9 cellular contexts compared by ENCODE assay signal in the genomic region with DNA sequence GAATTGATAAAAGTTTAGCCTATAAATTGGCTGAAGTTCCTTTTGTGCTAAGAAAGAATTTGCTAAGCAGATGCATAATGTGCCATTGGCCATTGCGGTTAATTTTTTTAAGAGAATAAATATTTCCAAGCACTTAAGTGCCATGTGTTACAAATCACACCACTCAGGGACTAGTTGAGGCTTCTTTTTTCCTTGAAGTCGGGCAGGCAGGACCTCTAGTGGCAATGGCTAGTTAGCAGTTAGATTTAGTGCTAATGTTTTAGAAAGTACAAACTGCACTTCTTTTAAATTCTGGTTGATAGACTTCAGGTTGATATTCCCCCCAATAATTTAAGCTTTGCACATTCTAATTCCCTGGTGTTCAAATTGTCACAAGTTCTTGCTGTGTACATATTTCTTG.
DNase-seq lines count a peak whose midpoint lies in the region; ATAC-seq and TF ChIP-seq lines count a peak whose summit lies in the region.
"Had no signal": no experiment of that assay in that cellular context is flagged by ENCODE, and none has a peak within 500 bp of the region (broad histone marks: within the 10 kb centered on the region; RNA-seq: fewer than 3 reads in every experiment).

No MANE protein-coding gene starts in this region.

- H3K79me2 ChIP-seq in PC-3 (ENCODE audit: low read length) (no peaks in the 10 kb centered on the region), smooth muscle cell (ENCODE audit: low read depth) (no peaks in the 10 kb centered on the region)

- no peak overlapping the region for H3K27ac Mint-ChIP-seq in activated CD4-positive, alpha-beta T cell treated with anti-CD3 and anti-CD28 coated beads for 36 hours

- ATAC-seq in activated CD4-positive, alpha-beta T cell treated with anti-CD3 and anti-CD28 coated beads for 36 hours: no peak
- ATAC-seq in PC-3 (peak; percentile 54; the same call in 1 of the 2 replicates), HG02571 (IDR thresholded peaks at IDR 0.05; ENCODE audit: unreplicated experiment) (no peak), HG02840 (IDR thresholded peaks at IDR 0.05; ENCODE audit: low FRiP score, unreplicated experiment) (no peak)

- intact Hi-C loops in activated CD4-positive, alpha-beta T cell treated with anti-CD3 and anti-CD28 coated beads for 36 hours (cut with DNase I, micrococcal nuclease): loop anchor here in 1 of 2 experiments (1.0 kb wide), 1 partner anchor 213 kb away; no protein-coding TSS in a partner anchor
- intact Hi-C loops in PC-3 (cut with micrococcal nuclease): loop anchor here (1.0 kb wide), 1 partner anchor 240 kb away; no protein-coding TSS in a partner anchor

- H4K20me1 ChIP-seq in PC-3 (ENCODE audit: low read length): no peaks in the 10 kb centered on the region
- H4K20me1 ChIP-seq in smooth muscle cell (ENCODE audit: low read depth): no peaks in the 10 kb centered on the region

- H3K27ac ChIP-seq in PC-3 (ENCODE audit: low read length) (no peak overlapping the region), smooth muscle cell (ENCODE audit: low read depth) (no peak overlapping the region)

- no peaks in the 10 kb centered on the region for H3K9me3 ChIP-seq in PC-3 (ENCODE audit: low read length)
- no peaks in the 10 kb centered on the region for H3K9me3 ChIP-seq in smooth muscle cell (replicated peaks; ENCODE audit: low read depth)

- no peak overlapping the region for H3K9ac ChIP-seq in PC-3 (ENCODE audit: low read length)
- no peak overlapping the region for H3K9ac ChIP-seq in smooth muscle cell (ENCODE audit: low read depth)

- CTCF ChIA-PET in activated CD4-positive, alpha-beta T cell treated with anti-CD3 and anti-CD28 coated beads for 36 hours (lab: Charles Lee): no interaction called here
- CTCF ChIA-PET in PC-3 (lab: Charles Lee): no interaction called here

- H3K4me1 ChIP-seq in PC-3 (ENCODE audit: insufficient read depth, low read length): 0 out of 2 replicates have a peak, but pooled peaks cover 3% of the 10 kb centered on the region
- H3K4me1 ChIP-seq in smooth muscle cell (ENCODE audit: low read depth): no peaks in the 10 kb centered on the region

- no peaks in the 10 kb centered on the region for H3K4me1 Mint-ChIP-seq in activated CD4-positive, alpha-beta T cell treated with anti-CD3 and anti-CD28 coated beads for 36 hours

- POLR2A ChIA-PET in activated CD4-positive, alpha-beta T cell treated with anti-CD3 and anti-CD28 coated beads for 36 hours (lab: Charles Lee): no interaction called here
- POLR2A ChIA-PET in PC-3 (lab: Charles Lee; ENCODE audit: unreplicated experiment): no interaction called here

- H3K4me2 ChIP-seq in PC-3 (ENCODE audit: low read length): no peak overlapping the region
- H3K4me2 ChIP-seq in smooth muscle cell: no peak overlapping the region

- DNase-seq in activated CD4-positive, alpha-beta T cell treated with anti-CD3 and anti-CD28 coated beads for 36 hours: peak; percentile 23
- no peak for DNase-seq in activated CD4-positive, alpha-beta T cell treated with anti-CD3 and anti-CD28 coated beads for 4 hours
- DNase-seq in PC-3 (peak; percentile 42), fibroblast of the aortic adventitia (ENCODE audit: low read depth) (peak; percentile 50), smooth muscle cell (lab: John Stamatoyannopoulos, UW; ENCODE audit: unreplicated experiment) (no peak)
- no peak for DNase-seq in activated CD8-positive, alpha-beta memory T cell treated with anti-CD3 and anti-CD28 coated beads, Interleukin-2, amount 50 U/mL, for 4 hours
- DNase-seq: NCI-H146 had no signal

- H3K9me2 ChIP-seq in PC-3 (replicated peaks; ENCODE audit: low read length): no peaks in the 10 kb centered on the region

- no peak overlapping the region for H3K4me3 Mint-ChIP-seq in activated CD4-positive, alpha-beta T cell treated with anti-CD3 and anti-CD28 coated beads for 36 hours

- no peaks in the 10 kb centered on the region for H3K36me3 ChIP-seq in PC-3 (ENCODE audit: low read depth, low read length)
- H3K36me3 ChIP-seq in smooth muscle cell (ENCODE audit: low read depth): peaks cover 3% of the 10 kb centered on the region

- no peaks in the 10 kb centered on the region for H3F3A ChIP-seq in PC-3 (ENCODE audit: low read length, unreplicated experiment)
- no peaks in the 10 kb centered on the region for H3F3A ChIP-seq in smooth muscle cell (ENCODE audit: low read depth)

- H3K27me3 Mint-ChIP-seq in activated CD4-positive, alpha-beta T cell treated with anti-CD3 and anti-CD28 coated beads for 36 hours: peaks cover 12% of the 10 kb centered on the region

- BruUV-seq in PC-3 (replicated peaks; lab: Mats Ljungman, UMichigan): no TSS peak

- H3K4me3 ChIP-seq in PC-3 (ENCODE audit: low read length): no peak overlapping the region
- no peak overlapping the region for H3K4me3 ChIP-seq in fibroblast of the aortic adventitia (ENCODE audit: low read depth, low read length)
- H3K4me3 ChIP-seq in smooth muscle cell: no peak overlapping the region

- no peak overlapping the region for H2AFZ ChIP-seq in PC-3 (ENCODE audit: low read length)
- no peak overlapping the region for H2AFZ ChIP-seq in smooth muscle cell (ENCODE audit: low read depth)

- H3K36me3 Mint-ChIP-seq in activated CD4-positive, alpha-beta T cell treated with anti-CD3 and anti-CD28 coated beads for 36 hours (ENCODE audit: low read depth): no peaks in the 10 kb centered on the region

- WGBS in smooth muscle cell (ENCODE audit: low lambda C conversion rate): 36% methylated on average over 2 of the region's 2 CpGs

- peak; percentile 77 for TF ChIP-seq CTCF in PC-3 (conservative IDR thresholded peaks at IDR 0.05; ENCODE audit: low read depth, low read length)
- peak; percentile 51 for TF ChIP-seq CTCF in fibroblast of the aortic adventitia (IDR thresholded peaks at IDR 0.05; ENCODE audit: insufficient read depth, low read length)
- TF ChIP-seq CTCF in smooth muscle cell (IDR thresholded peaks at IDR 0.05; ENCODE audit: borderline replicate concordance, insufficient read depth, poor library complexity, severe bottlenecking): peak; percentile 40

- no peaks in the 10 kb centered on the region for H3K9me3 Mint-ChIP-seq in activated CD4-positive, alpha-beta T cell treated with anti-CD3 and anti-CD28 coated beads for 36 hours (ENCODE audit: low read depth)

- H3K27me3 ChIP-seq in PC-3 (ENCODE audit: low read length) (peaks cover 15% of the 10 kb centered on the region), smooth muscle cell (ENCODE audit: low read depth) (no peaks in the 10 kb centered on the region)

Comparison
In these comparisons a context has a peak if more than half of its experiments do, and no peak if none do; other contexts are left out.
1. DNase-seq: peak in activated CD4-positive, alpha-beta T cell treated with anti-CD3 and anti-CD28 coated beads for 36 hours (single experiment), PC-3 (single experiment) and fibroblast of the aortic adventitia (single experiment); none in activated CD4-positive, alpha-beta T cell treated with anti-CD3 and anti-CD28 coated beads for 4 hours (0 of 2), smooth muscle cell (single experiment) and activated CD8-positive, alpha-beta memory T cell treated with anti-CD3 and anti-CD28 coated beads, Interleukin-2, amount 50 U/mL, for 4 hours (single experiment).
2. Peak in every context shown above with its lines, with median percentiles within 50 percentile points of each other: CTCF ChIP-seq.